In the genomic region with DNA sequence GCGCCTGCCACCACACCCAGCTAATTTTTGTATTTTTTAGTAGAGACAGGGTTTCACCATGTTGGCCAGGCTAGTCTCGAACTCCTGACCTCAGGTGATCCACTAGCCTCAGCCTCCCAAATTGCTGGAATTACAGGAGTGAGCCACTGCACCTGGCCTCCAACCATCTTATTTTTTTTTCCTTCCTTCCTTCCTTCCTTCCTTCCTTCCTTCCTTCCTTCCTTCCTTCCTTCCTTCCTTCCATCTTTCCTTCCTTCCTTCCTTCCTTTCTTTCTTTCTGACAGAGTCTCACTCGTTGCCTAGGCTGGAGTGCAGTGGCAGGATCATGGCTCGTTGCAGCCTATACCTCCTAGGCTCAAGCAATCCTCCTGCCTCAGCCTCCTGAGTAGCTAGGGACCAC, we compare ENCODE assay signal across 22 cellular contexts. TPM values are rescaled to one million over a fixed set of nuclear protein-coding genes. Genes with fewer than 3 reads are reported as not detected.
"Had no signal": no experiment of that assay in that cellular context is flagged by ENCODE, and none has a peak within 500 bp of the region (broad histone marks: within the 10 kb centered on the region; RNA-seq: fewer than 3 reads in every experiment).

No MANE protein-coding gene starts in this region.

RNA-seq across cellular contexts. Expression of a gene that starts 5.8 kb away (rescaled TPM):
- total RNA-seq: endodermal cell, epithelial cell of proximal tubule, esophagus muscularis mucosa, fibroblast of lung, foreskin keratinocyte, gastroesophageal sphincter, heart left ventricle, hepatocyte, kidney epithelial cell, left cardiac atrium, left lung, lower leg skin, mucosa of gallbladder, omental fat pad, pancreas, posterior vena cava, pulmonary artery endothelial cell, spleen, suprapubic skin, transverse colon, ureter, vagina had no signal
- polyA plus RNA-seq: fibroblast of lung, foreskin keratinocyte, heart left ventricle, hepatocyte, pancreas, spleen had no signal

RNA-seq across cellular contexts. Expression of a gene that starts 10.6 kb away (rescaled TPM):
- total RNA-seq: epithelial cell of proximal tubule, fibroblast of lung, foreskin keratinocyte, hepatocyte, kidney epithelial cell, pulmonary artery endothelial cell had no signal
- polyA plus RNA-seq: fibroblast of lung, hepatocyte had no signal

RNA-seq across cellular contexts. Expression of a gene that starts 29.6 kb away (rescaled TPM):
- total RNA-seq: epithelial cell of proximal tubule, fibroblast of lung, foreskin keratinocyte, hepatocyte, kidney epithelial cell, left cardiac atrium, mucosa of gallbladder, posterior vena cava, pulmonary artery endothelial cell, suprapubic skin, transverse colon, ureter, vagina had no signal
- polyA plus RNA-seq: fibroblast of lung, foreskin keratinocyte, heart left ventricle, hepatocyte, pancreas had no signal
